In genomic region chr13:103184413-103184812, GRCh38 we compare ENCODE assay signal across 23 cellular contexts.
DNase-seq lines count a peak whose midpoint lies in the region; ATAC-seq, FAIRE-seq and TF ChIP-seq lines count a peak whose summit lies in the region.
"Had no signal": no experiment of that assay in that cellular context is flagged by ENCODE, and none has a peak within 500 bp of the region (broad histone marks: within the 10 kb centered on the region; RNA-seq: fewer than 3 reads in every experiment).

No MANE protein-coding gene starts in this region.

- H3K4me1 Mint-ChIP-seq in activated CD8-positive, alpha-beta T cell treated with anti-CD3 and anti-CD28 coated beads, Interleukin-2, amount 10 ng/mL, durations not matched to agents 7 days and 5 days (ENCODE audit: low read depth) = no peaks in the 10 kb centered on the region

- no peaks in the 10 kb centered on the region for H3K9me3 Mint-ChIP-seq in activated CD8-positive, alpha-beta T cell treated with anti-CD3 and anti-CD28 coated beads, Interleukin-2, amount 10 ng/mL, durations not matched to agents 7 days and 5 days (ENCODE audit: insufficient read depth)

- peak; percentile 27 for FAIRE-seq in GM12892 (lab: Jason Lieb, UNC)
- FAIRE-seq: A549, H54 had no signal

- CTCF ChIA-PET in activated CD8-positive, alpha-beta T cell treated with anti-CD3 and anti-CD28 coated beads, Interleukin-2, amount 10 ng/mL, durations not matched to agents 7 days and 5 days (lab: Charles Lee) = no interaction called here

- no peaks in the 10 kb centered on the region for H3K36me3 Mint-ChIP-seq in activated CD8-positive, alpha-beta T cell treated with anti-CD3 and anti-CD28 coated beads, Interleukin-2, amount 10 ng/mL, durations not matched to agents 7 days and 5 days (ENCODE audit: low read depth)

- H3K27ac Mint-ChIP-seq in activated CD8-positive, alpha-beta T cell treated with anti-CD3 and anti-CD28 coated beads, Interleukin-2, amount 10 ng/mL, durations not matched to agents 7 days and 5 days = no peak overlapping the region

- ATAC-seq in GM19463 (IDR thresholded peaks at IDR 0.05; ENCODE audit: unreplicated experiment) = peak; percentile 54
- peak; percentile 48 for ATAC-seq in HG02759 (IDR thresholded peaks at IDR 0.05; ENCODE audit: unreplicated experiment)
- peak; percentile 54 for ATAC-seq in HG03354 (IDR thresholded peaks at IDR 0.05; ENCODE audit: poor library complexity, severe bottlenecking, unreplicated experiment)
- ATAC-seq in GM19328 (IDR thresholded peaks at IDR 0.05; ENCODE audit: unreplicated experiment) = no peak
- no peak for ATAC-seq in activated CD8-positive, alpha-beta T cell treated with anti-CD3 and anti-CD28 coated beads, Interleukin-2, amount 10 ng/mL, durations not matched to agents 7 days and 5 days
- ATAC-seq: A549 had no signal

- H3K4me3 Mint-ChIP-seq in activated CD8-positive, alpha-beta T cell treated with anti-CD3 and anti-CD28 coated beads, Interleukin-2, amount 10 ng/mL, durations not matched to agents 7 days and 5 days = no peak overlapping the region

- POLR2A ChIA-PET in activated CD8-positive, alpha-beta T cell treated with anti-CD3 and anti-CD28 coated beads, Interleukin-2, amount 10 ng/mL, durations not matched to agents 7 days and 5 days (lab: Charles Lee) = no interaction called here

- TF ChIP-seq POLR2A in GM12892 (IDR thresholded peaks at IDR 0.05; ENCODE audit: low read depth, low read length) = no peak

- no peak for DNase-seq in GM12892 (ENCODE audit: insufficient read length)
- no peak for DNase-seq in foreskin melanocyte
- no peak for DNase-seq in ecto neural progenitor cell (ENCODE audit: low spot score)
- DNase-seq in activated CD8-positive, alpha-beta T cell treated with anti-CD3 and anti-CD28 coated beads, Interleukin-2, amount 10 ng/mL, durations not matched to agents 7 days and 5 days = no peak
- DNase-seq: activated CD4-positive, alpha-beta T cell treated with anti-CD3 and anti-CD28 coated beads, Interleukin-2, amount 50 U/mL, for 4 hours; activated naive CD4-positive, alpha-beta T cell; anterior cingulate cortex; cerebellar nuclear complex; DMS 273 treated with DMSO at 0.1 percent for 48 hours; effector memory CD4-positive, alpha-beta T cell; esophagus squamous epithelium; GDM1; left ventricle myocardium inferior; NCI-H1105 treated with DMSO at 0.1 percent for 48 hours; SHP77; spleen; WERI-Rb-1 had no signal

- no peaks in the 10 kb centered on the region for H3K27me3 Mint-ChIP-seq in activated CD8-positive, alpha-beta T cell treated with anti-CD3 and anti-CD28 coated beads, Interleukin-2, amount 10 ng/mL, durations not matched to agents 7 days and 5 days (ENCODE audit: low read depth)

Comparison
In these comparisons a context has a peak if more than half of its experiments do, and no peak if none do; other contexts are left out.
1. ATAC-seq: peak in GM19463 (single experiment), HG02759 (single experiment) and HG03354 (single experiment); none in GM19328 (single experiment) and activated CD8-positive, alpha-beta T cell treated with anti-CD3 and anti-CD28 coated beads, Interleukin-2, amount 10 ng/mL, durations not matched to agents 7 days and 5 days (single experiment).